In genomic region chr9:136944094-136944518, GRCh38 we compare ENCODE assay signal across 8 cellular contexts. TPM values are rescaled to one million over a fixed set of nuclear protein-coding genes. Genes with fewer than 3 reads are reported as not detected.
DNase-seq lines count a peak whose midpoint lies in the region; ATAC-seq and TF ChIP-seq lines count a peak whose summit lies in the region.

No MANE protein-coding gene starts in this region.

- DNase-seq in activated CD8-positive, alpha-beta memory T cell treated with anti-CD3 and anti-CD28 coated beads for 24 hours, result peak; percentile 80
- DNase-seq in activated CD8-positive, alpha-beta memory T cell treated with anti-CD3 and anti-CD28 coated beads, Interleukin-2, amount 50 U/mL, for 4 hours, result no peak
- DNase-seq in NT2/D1 (ENCODE audit: low read depth, low spot score) (no peak), coronary artery (ENCODE audit: low spot score) (no peak), lung microvascular endothelial cell (ENCODE audit: low read depth in 2 of 2) (peak; percentile 78 to 88), upper lobe of left lung (no peak), NCI-H2029 (lab: John Stamatoyannopoulos, UW) (no peak)

- H3K4me1 ChIP-seq in HEK293 (ENCODE audit: control insufficient read depth, insufficient read depth, low read length) (no peaks in the 10 kb centered on the region), NT2/D1 (ENCODE audit: insufficient read depth, insufficient read length) (peaks cover 31% of the 10 kb centered on the region), upper lobe of left lung (peaks cover 25 to 55% (median 30%) of the 10 kb centered on the region in 4 donors)

- H3K9me3 ChIP-seq in HEK293 (ENCODE audit: control insufficient read depth, insufficient read depth, low read depth, low read length) (no peaks in the 10 kb centered on the region), NT2/D1 (ENCODE audit: insufficient read depth, low read length) (no peaks in the 10 kb centered on the region), upper lobe of left lung (no peaks in the 10 kb centered on the region)

- H3K9ac ChIP-seq in NT2/D1 (ENCODE audit: insufficient read length, low read depth), result peak overlapping the region; percentile 96

- TF ChIP-seq POLR2A in upper lobe of left lung (IDR thresholded peaks at IDR 0.05), result peak in 1 of 4 donors; percentile 80

- TF ChIP-seq EP300 in upper lobe of left lung (IDR thresholded peaks at IDR 0.05), result no peak

- H3K27me3 ChIP-seq in NT2/D1 (ENCODE audit: insufficient read depth, insufficient read length) (no peaks in the 10 kb centered on the region), upper lobe of left lung (no peaks in the 10 kb centered on the region)

- 0% methylated on average over 2 of the region's 55 CpGs; no CpG with 5 or more reads in 1 of the 2 donors for WGBS in upper lobe of left lung, 2 donors

- TF ChIP-seq CTCF in HEK293 (tag by site-specific recombination; IDR thresholded peaks at IDR 0.05), result 0 out of 2 replicates have a peak, but pooled peaks have one; percentile 3
- TF ChIP-seq CTCF in coronary artery (IDR thresholded peaks at IDR 0.05), result no peak
- no peak for TF ChIP-seq CTCF in upper lobe of left lung (IDR thresholded peaks at IDR 0.05)

- H3K36me3 ChIP-seq in HEK293 (ENCODE audit: control insufficient read depth in 2 of 2, insufficient read depth in 1 of 2, low read length in 2 of 2) (peaks cover 0 to 43% of the 10 kb centered on the region in 2 experiments; a peak in 1 of 3 replicates), NT2/D1 (ENCODE audit: insufficient read depth, insufficient read length, low read length) (peaks cover 44% of the 10 kb centered on the region), upper lobe of left lung (peaks cover 18 to 40% (median 39%) of the 10 kb centered on the region in 4 donors)

- POLR2A ChIA-PET in HEK293 (lab: Yijun Ruan, JAX), result interaction anchor here (0.6 to 0.9 kb wide), 3 partner anchors 48 to 1165 kb away, joined by 3 to 4 read pairs (median 3); partner anchors contain the start of genes PAXX and TMEM141

- peak overlapping the region; percentile 90 for H3K27ac ChIP-seq in HEK293 (ENCODE audit: extremely low read depth, low read depth, low read length)
- peak overlapping the region; percentile 84 to 89 for H3K27ac ChIP-seq in coronary artery
- peak overlapping the region; percentile 89 to 96 (median 92) for H3K27ac ChIP-seq in upper lobe of left lung

- ATAC-seq in upper lobe of left lung (ENCODE audit: low FRiP score in 2 of 2), result peak in 1 of 2 donors; percentile 65

- CTCF ChIA-PET in HEK293 (lab: Yijun Ruan, JAX), result interaction anchor here (0.6 to 5.7 kb wide), 10 partner anchors 8 to 263 kb away, joined by 3 to 119 read pairs (median 3); no protein-coding TSS in a partner anchor

- peak overlapping the region; percentile 51 for H3K4me3 ChIP-seq in HEK293 (ENCODE audit: low read depth, low read length)
- H3K4me3 ChIP-seq in NT2/D1 (ENCODE audit: insufficient read length, low read depth), result peak overlapping the region; percentile 91
- H3K4me3 ChIP-seq in coronary artery, result peak overlapping the region; percentile 90
- H3K4me3 ChIP-seq in upper lobe of left lung, result peak overlapping the region; percentile 72 to 98 (median 90)

TF ChIP-seq in HEK293, 187 proteins besides CTCF, POLR2A, EP300 and RAD21 (continues in another document):
- peak; percentile 66; the same call in 1 of the 2 replicates for TF ChIP-seq ZBTB20 (tag by site-specific recombination; IDR thresholded peaks at IDR 0.05)
- 0 out of 2 replicates have a peak, but pooled peaks have one; percentile 4 for TF ChIP-seq IKZF3 (tag by site-specific recombination; IDR thresholded peaks at IDR 0.05)
- no peak for TF ChIP-seq ZFP69B (tag by site-specific recombination; IDR thresholded peaks at IDR 0.05)
- no peak for TF ChIP-seq ZBTB48 (tag by site-specific recombination; IDR thresholded peaks at IDR 0.05)
- TF ChIP-seq ZNF561 (tag by site-specific recombination; IDR thresholded peaks at IDR 0.05; ENCODE audit: borderline replicate concordance), result peak; percentile 11; the same call in 1 of the 2 replicates
- TF ChIP-seq KLF10 (tag by site-specific recombination; IDR thresholded peaks at IDR 0.05), result no peak
- TF ChIP-seq KLF17 (tag by site-specific recombination; IDR thresholded peaks at IDR 0.05), result 0 out of 2 replicates have a peak, but pooled peaks have one; percentile 16
- peak; percentile 64; the same call in 1 of the 2 replicates for TF ChIP-seq KLF1 (tag by site-specific recombination; IDR thresholded peaks at IDR 0.05)
- TF ChIP-seq ZBTB7A (tag by site-specific recombination; IDR thresholded peaks at IDR 0.05; ENCODE audit: low read depth), result peak; percentile 75; the same call in 1 of the 2 replicates
- TF ChIP-seq ZNF76 (tag by site-specific recombination; IDR thresholded peaks at IDR 0.05; ENCODE audit: borderline replicate concordance, low read depth), result 0 out of 2 replicates have a peak, but pooled peaks have one; percentile 7
- TF ChIP-seq ZNF112 (tag by site-specific recombination; IDR thresholded peaks at IDR 0.05), result no peak
- peak; percentile 92 for TF ChIP-seq ZNF449 (tag by site-specific recombination; IDR thresholded peaks at IDR 0.05)
- TF ChIP-seq ZNF664 (tag by site-specific recombination; IDR thresholded peaks at IDR 0.05), result no peak
- TF ChIP-seq ZNF280C (tag by site-specific recombination; IDR thresholded peaks at IDR 0.05), result no peak
- TF ChIP-seq ZNF335 (tag by site-specific recombination; conservative IDR thresholded peaks at IDR 0.05), result peak; percentile 71
- TF ChIP-seq ZNF600 (tag by site-specific recombination; IDR thresholded peaks at IDR 0.05), result 0 out of 2 replicates have a peak, but pooled peaks have one; percentile 1
- peak; percentile 65; the same call in 1 of the 2 replicates for TF ChIP-seq KLF8 (tag by site-specific recombination; IDR thresholded peaks at IDR 0.05)
- TF ChIP-seq ZBTB26 (tag by site-specific recombination; optimal IDR thresholded peaks at IDR 0.05), result peak; percentile 11
- peak; percentile 41; the same call in 1 of the 2 replicates for TF ChIP-seq SP2 (tag by site-specific recombination; IDR thresholded peaks at IDR 0.05)
- 0 out of 2 replicates have a peak, but pooled peaks have one; percentile 6 for TF ChIP-seq BCL11A (tag by site-specific recombination; IDR thresholded peaks at IDR 0.05; ENCODE audit: low read depth)

RNA-seq across cellular contexts. Expression of gene FBXW5, which starts 0.4 kb away (rescaled TPM):
- total RNA-seq in lung microvascular endothelial cell, result 115 and 192 TPM in 2 replicates
- total RNA-seq in upper lobe of left lung, result 100 to 1,000 TPM in 5 of 6 donors, 10 to 100 TPM in 1; 93.3 to 191 (median 153) TPM

RNA-seq across cellular contexts. Expression of gene C8G, which starts 0.9 kb away (rescaled TPM):
- total RNA-seq in lung microvascular endothelial cell (0.60 and 0.65 TPM in 2 replicates), upper lobe of left lung (1 to 10 TPM in 3 of 6 donors, not detected in 3; 1.8 to 4.4 (median 2.1) TPM)

RNA-seq across cellular contexts. Expression of gene LCN12, which starts 8.0 kb away (rescaled TPM):
- not detected in 2 replicates for total RNA-seq in lung microvascular endothelial cell
- total RNA-seq in upper lobe of left lung, result 1 to 10 TPM in 4 of 6 donors, under 1 TPM in 1, not detected in 1; 0.89 to 5.2 (median 2.3) TPM

RNA-seq across cellular contexts. Expression of gene PTGDS, which starts 33.2 kb away (rescaled TPM):
- total RNA-seq in lung microvascular endothelial cell (0.22 and 0.79 TPM in 2 replicates), upper lobe of left lung (100 to 1,000 TPM in 5 of 6 donors, 10 to 100 TPM in 1; 31.7 to 395 (median 246) TPM)

RNA-seq across cellular contexts. Expression of gene LCNL1, which starts 38.7 kb away (rescaled TPM):
- total RNA-seq in lung microvascular endothelial cell (not detected in 2 replicates), upper lobe of left lung (1 to 10 TPM in 4 of 6 donors, under 1 TPM in 1, not detected in 1; 0.61 to 6.3 (median 1.8) TPM)

Comparison
In these comparisons a context has a peak if more than half of its experiments do, and no peak if none do; other contexts are left out.
1. DNase-seq: peak in activated CD8-positive, alpha-beta memory T cell treated with anti-CD3 and anti-CD28 coated beads for 24 hours (single experiment) and lung microvascular endothelial cell (2 of 2); none in activated CD8-positive, alpha-beta memory T cell treated with anti-CD3 and anti-CD28 coated beads, Interleukin-2, amount 50 U/mL, for 4 hours (single experiment), NT2/D1 (single experiment), coronary artery (single experiment), upper lobe of left lung (0 of 2) and NCI-H2029 (single experiment).
2. Peak in every context shown above with its lines, with median percentiles within 50 percentile points of each other: H3K27ac ChIP-seq and H3K4me3 ChIP-seq.